In the genomic region with DNA sequence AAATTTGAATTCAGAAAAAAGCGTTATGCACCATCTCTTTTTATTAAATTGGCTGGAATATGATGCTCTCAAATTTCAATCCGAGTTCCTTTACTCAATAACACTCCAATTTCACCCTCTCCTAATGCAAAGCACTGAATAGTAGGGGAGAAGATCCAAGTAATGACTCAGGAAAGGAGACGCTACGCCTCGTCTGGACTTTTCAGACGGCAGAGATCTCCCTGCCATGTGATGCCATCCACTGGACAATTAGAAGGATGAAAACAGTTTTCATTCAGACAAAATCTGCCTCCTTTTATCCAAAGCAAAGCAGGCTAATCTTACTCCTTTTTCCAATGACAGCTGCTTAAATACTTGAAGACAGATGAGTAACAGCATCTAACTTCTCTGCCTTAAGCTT, we compare ENCODE assay signal across 1 cellular context.
TF ChIP-seq lines count a peak whose summit lies in the region.

No MANE protein-coding gene starts in this region.

TF ChIP-seq in IMR-90, 13 proteins besides CTCF, POLR2A, EP300 and RAD21 (continued from another document):
- TF ChIP-seq SMC3 (IDR thresholded peaks at IDR 0.05; ENCODE audit: low read depth, low read length) = peak; percentile 27; the same call in 1 of the 2 replicates
